Comparison of ENCODE assay signal across 26 cellular contexts in the genomic region with DNA sequence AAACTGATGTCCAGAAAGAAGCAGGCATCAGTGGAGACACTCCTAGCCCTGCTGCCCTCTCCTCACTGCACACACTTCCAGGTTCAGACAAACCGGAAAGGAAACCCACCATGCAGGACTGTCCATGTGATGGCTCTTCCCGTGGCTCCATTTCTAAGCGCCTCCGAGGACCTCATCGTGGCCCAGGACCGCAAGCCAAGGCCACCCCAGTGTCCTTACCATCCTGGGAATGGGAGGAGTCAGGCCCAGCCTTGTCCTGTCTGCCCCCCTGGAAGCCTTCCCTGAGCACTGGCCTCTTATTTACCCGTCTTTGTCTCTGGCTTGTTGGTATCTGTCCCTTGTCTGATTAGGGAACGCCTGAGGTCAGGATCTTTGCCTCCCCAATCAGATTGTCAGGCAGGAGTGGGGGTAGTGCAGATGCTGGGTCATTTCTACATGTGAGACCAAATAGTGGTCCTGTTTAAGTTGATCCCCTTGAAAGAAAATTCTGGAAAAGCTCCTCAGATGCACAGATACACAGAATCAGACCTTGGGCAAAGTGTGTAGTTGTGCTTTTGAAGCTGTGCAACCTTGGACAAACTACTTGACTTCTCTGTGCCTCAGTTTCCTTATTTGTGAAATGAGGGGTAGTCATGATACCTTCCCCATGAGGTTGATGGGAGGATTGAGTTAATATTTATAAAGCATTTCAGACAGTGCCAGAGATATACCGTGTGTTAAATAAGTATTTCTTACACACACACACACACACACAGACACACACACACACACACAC. TPM values are rescaled to one million over a fixed set of nuclear protein-coding genes. Genes with fewer than 3 reads are reported as not detected.
A peak's percentile ranks its signal among the peaks of the same experiment; 100 is the strongest.
DNase-seq lines count a peak whose midpoint lies in the region; FAIRE-seq and TF ChIP-seq lines count a peak whose summit lies in the region.
"Had no signal": no experiment of that assay in that cellular context is flagged by ENCODE, and none has a peak within 500 bp of the region (broad histone marks: within the 10 kb centered on the region; RNA-seq: fewer than 3 reads in every experiment).

No MANE protein-coding gene starts in this region.

- TF ChIP-seq CTCF in Caco-2 (IDR thresholded peaks at IDR 0.05; ENCODE audit: insufficient read depth in 1 of 2, low read depth in 1 of 2, low read length in 1 of 2, severe bottlenecking in 1 of 2, unreplicated experiment in 1 of 2), result no peak
- no peak for TF ChIP-seq CTCF in H1 (IDR thresholded peaks at IDR 0.05; ENCODE audit: control extremely low read depth in 1 of 3, insufficient read depth in 1 of 3, low read depth in 1 of 3, low read length in 3 of 3)
- TF ChIP-seq CTCF in progenitor cell of endocrine pancreas (IDR thresholded peaks at IDR 0.05; ENCODE audit: unreplicated experiment), result no peak
- no peak for TF ChIP-seq CTCF in glutamatergic neuron (IDR thresholded peaks at IDR 0.05; ENCODE audit: partially characterized antibody, unreplicated experiment)

- H2AK5ac ChIP-seq in H1 (ENCODE audit: low read depth, low read length), result no peak overlapping the region

- no peak overlapping the region for H4K5ac ChIP-seq in H1 (ENCODE audit: insufficient read length, low read depth, low read length)

- H4K91ac ChIP-seq in H1 (replicated peaks; ENCODE audit: insufficient read length, low read length), result no peak overlapping the region

- H2BK12ac ChIP-seq in H1 (ENCODE audit: low read depth, low read length), result no peak overlapping the region

- H3K36me3 Mint-ChIP-seq in Caco-2 (ENCODE audit: insufficient read depth, unreplicated experiment) (peaks cover 25% of the 10 kb centered on the region), progenitor cell of endocrine pancreas (ENCODE audit: insufficient read depth) (peaks cover 4% of the 10 kb centered on the region), glutamatergic neuron (ENCODE audit: unreplicated experiment) (no peaks in the 10 kb centered on the region)

- H2BK120ac ChIP-seq in H1 (replicated peaks; ENCODE audit: low read depth, low read length), result no peak overlapping the region

- no peaks in the 10 kb centered on the region for H3K27me3 ChIP-seq in Caco-2 (replicated peaks; ENCODE audit: control insufficient read depth, insufficient read depth, low read length)
- H3K27me3 ChIP-seq in H1 (replicated peaks in 1 of 4; ENCODE audit: control insufficient read depth in 3 of 4, extremely low read depth in 1 of 4, insufficient read depth in 3 of 4, low read length in 3 of 4), result peaks cover 1 to 14% (median 8%) of the 10 kb centered on the region in 4 experiments; a peak in 6 of 7 replicates

- H4K8ac ChIP-seq in H1 (ENCODE audit: extremely low read depth, insufficient read depth, low read length), result no peak overlapping the region

- BruUV-seq in Caco-2 (replicated peaks; lab: Mats Ljungman, UMichigan), result TSS peak; percentile 61

- H3K4me3 Mint-ChIP-seq in Caco-2 (ENCODE audit: unreplicated experiment) (peak overlapping the region; percentile 56), progenitor cell of endocrine pancreas (ENCODE audit: low read depth) (no peak overlapping the region), glutamatergic neuron (ENCODE audit: unreplicated experiment) (no peak overlapping the region)

- no peak overlapping the region for H2BK20ac ChIP-seq in H1 (ENCODE audit: low read length)

- peak overlapping the region; percentile 47 for H3K27ac Mint-ChIP-seq in Caco-2 (ENCODE audit: unreplicated experiment)
- H3K27ac Mint-ChIP-seq in progenitor cell of endocrine pancreas, result peak overlapping the region; percentile 86
- H3K27ac Mint-ChIP-seq in glutamatergic neuron (ENCODE audit: unreplicated experiment), result no peak overlapping the region

- H3K18ac ChIP-seq in H1 (ENCODE audit: extremely low read depth, low read length), result no peak overlapping the region

- TF ChIP-seq EP300 in H1 (IDR thresholded peaks at IDR 0.05; ENCODE audit: borderline replicate concordance in 1 of 2, low read depth in 2 of 2, low read length in 2 of 2), result no peak

- H3K14ac ChIP-seq in H1 (ENCODE audit: insufficient read length), result no peak overlapping the region

- no peak overlapping the region for H2AFZ ChIP-seq in H1 (ENCODE audit: low read length)
- H2AFZ ChIP-seq: GM23248, PC-9 had no signal

- H3K27me3 Mint-ChIP-seq in Caco-2 (ENCODE audit: insufficient read depth, unreplicated experiment) (no peaks in the 10 kb centered on the region), progenitor cell of endocrine pancreas (peaks cover 35% of the 10 kb centered on the region), glutamatergic neuron (ENCODE audit: unreplicated experiment) (peaks cover 15% of the 10 kb centered on the region)

- no peaks in the 10 kb centered on the region for H3K79me1 ChIP-seq in H1 (ENCODE audit: low read depth, low read length)

- H3K79me2 ChIP-seq in H1 (ENCODE audit: control insufficient read depth in 1 of 2, insufficient read depth in 2 of 2, low read length in 2 of 2), result no peaks in the 10 kb centered on the region

- no peaks in the 10 kb centered on the region for H3K9me3 ChIP-seq in Caco-2
- H3K9me3 ChIP-seq in H1 (ENCODE audit: insufficient read depth in 2 of 2, low read depth in 1 of 2, low read length in 1 of 2), result no peaks in the 10 kb centered on the region
- H3K9me3 ChIP-seq: HAP-1 had no signal

- no peak overlapping the region for H3K27ac ChIP-seq in H1 (ENCODE audit: low read depth, low read length)
- H3K27ac ChIP-seq: 22Rv1, GM23248, PC-9 had no signal

- DNase-seq in activated effector memory CD4-positive, alpha-beta T cell treated with anti-CD3 and anti-CD28 coated beads, Interleukin-2, amount 50 U/mL, for 16 hours, result peak; percentile 33
- no peak for DNase-seq in activated effector memory CD4-positive, alpha-beta T cell treated with Interleukin-2 at 50 U/mL for 16 hours
- DNase-seq in Caco-2, result no peak
- no peak for DNase-seq in H1 (ENCODE audit: low read depth in 1 of 2, low spot score in 2 of 2)
- no peak for DNase-seq in progenitor cell of endocrine pancreas (ENCODE audit: low spot score, unreplicated experiment)
- no peak for DNase-seq in activated CD4-positive, alpha-beta T cell treated with anti-CD3 and anti-CD28 coated beads for 1 hour
- no peak for DNase-seq in glutamatergic neuron
- no peak for DNase-seq in activated CD4-positive, CD25-positive, alpha-beta regulatory T cell (lab: John Stamatoyannopoulos, UW)
- DNase-seq: ACHN, GM23248, KG1, MM.1S, NCI-H1048, NCI-H1417, NCI-H1694, NCI-H2081, NCI-H2227 treated with DMSO at 0.1 percent for 48 hours, NCI-H526 treated with DMSO at 0.1 percent for 48 hours, PC-9, RPMI8226, SHP77 treated with DMSO at 0.1 percent for 48 hours had no signal

- H3K23me2 ChIP-seq in H1 (ENCODE audit: low read depth, low read length), result peaks cover 8% of the 10 kb centered on the region; the same call in 1 of the 2 replicates

- H3K23ac ChIP-seq in H1 (ENCODE audit: insufficient read length), result no peak overlapping the region

- peaks cover 4 to 10% of the 10 kb centered on the region in 2 experiments for H4K20me1 ChIP-seq in H1 (replicated peaks in 1 of 2; ENCODE audit: control insufficient read depth in 1 of 2, insufficient read depth in 2 of 2, low read length in 2 of 2)

- H3K4ac ChIP-seq in H1 (replicated peaks; ENCODE audit: insufficient read length, low read depth, low read length), result no peak overlapping the region

- no peaks in the 10 kb centered on the region for H3K9me3 Mint-ChIP-seq in Caco-2 (ENCODE audit: unreplicated experiment)
- H3K9me3 Mint-ChIP-seq in progenitor cell of endocrine pancreas (ENCODE audit: low read depth), result no peaks in the 10 kb centered on the region
- H3K9me3 Mint-ChIP-seq in glutamatergic neuron (ENCODE audit: unreplicated experiment), result no peaks in the 10 kb centered on the region

- no peak for TF ChIP-seq RAD21 in H1 (IDR thresholded peaks at IDR 0.05 in 1 of 2, conservative IDR thresholded peaks at IDR 0.05 in 1 of 2; ENCODE audit: low read depth in 2 of 2, low read length in 2 of 2)

- intact Hi-C loops in Caco-2 (cut with micrococcal nuclease; ENCODE audit: unreplicated experiment), result no loop called here

- no peak for TF ChIP-seq POLR2A in H1 (IDR thresholded peaks at IDR 0.05; ENCODE audit: control extremely low read depth in 1 of 2, low read depth in 2 of 2, low read length in 2 of 2)

- H2BK15ac ChIP-seq in H1 (ENCODE audit: low read length), result no peak overlapping the region

- no peak overlapping the region for H3K4me2 ChIP-seq in H1 (ENCODE audit: insufficient read depth in 1 of 2, low read depth in 2 of 2, low read length in 2 of 2)
- H3K4me2 ChIP-seq: PC-9 had no signal

- H3K4me1 ChIP-seq in Caco-2 (peaks cover 27% of the 10 kb centered on the region), H1 (replicated peaks in 1 of 4; ENCODE audit: control insufficient read depth in 3 of 4, insufficient read depth in 4 of 4, low read length in 3 of 4) (peaks cover 3 to 12% (median 3%) of the 10 kb centered on the region in 4 experiments; a peak in 6 of 7 replicates)

- CTCF ChIA-PET in Caco-2 (lab: Charles Lee), result interaction anchor here (0.9 to 1.5 kb wide), 10 partner anchors 11 to 351 kb away, joined by 3 to 9 read pairs (median 4); partner anchors contain the start of genes FAM117A and SLC35B1
- CTCF ChIA-PET in H1 (lab: Charles Lee; ENCODE audit: partially characterized antibody), result interaction anchor here (0.6 to 26.5 kb wide), 5 partner anchors 10 to 479 kb away, joined by 3 to 547 read pairs (median 5); partner anchors contain the start of gene DLX3

- H3K56ac ChIP-seq in H1 (replicated peaks; ENCODE audit: insufficient read length, low read depth, low read length), result no peak overlapping the region

- POLR2A ChIA-PET in Caco-2 (lab: Charles Lee) (interaction anchor here (0.7 to 1.4 kb wide), 4 partner anchors 10 to 1020 kb away, joined by 3 to 8 read pairs (median 4); partner anchors contain the start of genes FAM117A and KAT7), H1 (lab: Charles Lee; ENCODE audit: partially characterized antibody) (interaction anchor here (0.7 to 1.7 kb wide), 5 partner anchors 14 to 138 kb away, joined by 3 to 5 read pairs (median 4); no protein-coding TSS in a partner anchor)

- H3K4me3 ChIP-seq in Caco-2 (ENCODE audit: low read depth, low read length) (no peak overlapping the region), H1 (ENCODE audit: extremely low read depth in 1 of 4, insufficient read depth in 2 of 4, low read depth in 3 of 4, low read length in 4 of 4) (no peak overlapping the region)
- H3K4me3 ChIP-seq: GM23248, HAP-1, PC-9 had no signal

- peak overlapping the region in 1 of 4 experiments; percentile 14; a peak in 1 of 7 replicates for H3K9ac ChIP-seq in H1 (replicated peaks in 1 of 4; ENCODE audit: extremely low read depth in 1 of 4, low read depth in 3 of 4, low read length in 3 of 4)
- H3K9ac ChIP-seq: GM23248 had no signal

- 92% methylated on average over 9 of the region's 9 CpGs; no CpG with 5 or more reads in 1 of the 2 experiments for WGBS in H1 (ENCODE audit: extremely low coverage in 1 of 2, insufficient coverage in 1 of 2, insufficient read length in 1 of 2, insufficient replicate concordance in 2 of 2, low coverage in 1 of 2, low lambda C conversion rate in 2 of 2, missing lambda C conversion rate in 1 of 2), 2 experiments

- H2BK5ac ChIP-seq in H1 (ENCODE audit: low read depth, low read length), result no peak overlapping the region

- no peaks in the 10 kb centered on the region for H3K36me3 ChIP-seq in Caco-2 (ENCODE audit: control insufficient read depth, insufficient read depth, low read length)
- H3K36me3 ChIP-seq in H1 (ENCODE audit: control insufficient read depth in 2 of 4, insufficient read depth in 4 of 4, low read length in 3 of 4), result no peaks in the 10 kb centered on the region; a peak in 1 of 8 replicates
- H3K36me3 ChIP-seq: HAP-1 had no signal

- FAIRE-seq in H1 (lab: Jason Lieb, UNC), result no peak
- FAIRE-seq: GM18507 had no signal

- H3K4me1 Mint-ChIP-seq in Caco-2 (ENCODE audit: low read depth, unreplicated experiment), result peaks cover 22% of the 10 kb centered on the region
- H3K4me1 Mint-ChIP-seq in progenitor cell of endocrine pancreas (ENCODE audit: low read depth), result peaks cover 4% of the 10 kb centered on the region
- peaks cover 11% of the 10 kb centered on the region for H3K4me1 Mint-ChIP-seq in glutamatergic neuron (ENCODE audit: low read depth, unreplicated experiment)

RNA-seq across cellular contexts. Expression of gene TAC4, which starts 0.7 kb away (rescaled TPM):
- total RNA-seq in Caco-2 (2022) (10.8 and 17.1 TPM in 2 replicates), progenitor cell of endocrine pancreas (not detected in 2 replicates), glutamatergic neuron (ENCODE audit: unreplicated experiment) (not detected)
- total RNA-seq in H1 (2021; fragmentation: NEBNext Ultra II Directional; extraction: Animal tissue kit (Norgen Biotek cat#: 25700)), result not detected in 2 replicates
- polyA plus RNA-seq in H1 (2011; rRNA removed), result 0.15 and 0.22 TPM in 2 replicates
- 0.31 TPM for polyA plus RNA-seq in H1 (2011; cell fraction: cytosol; rRNA removed)
- polyA plus RNA-seq in H1 (2011; cell fraction: nucleus; rRNA removed), result 0.54 TPM
- 0.52 to 0.61 TPM in 2 of 4 replicates, not detected in the others for polyA plus RNA-seq in H1 (2012, experiment 1 of 2)
- not detected for polyA plus RNA-seq in H1 (2012, experiment 2 of 2)
- not detected for polyA plus RNA-seq in H1 (2013, experiment 1 of 2)
- polyA plus RNA-seq in H1 (2013, experiment 2 of 2), result not detected
- polyA minus RNA-seq in H1 (2011; rRNA and poly(A)+ RNA removed), result not detected in 2 replicates
- polyA minus RNA-seq in H1 (2011; cell fraction: cytosol; rRNA and poly(A)+ RNA removed), result not detected
- not detected for polyA minus RNA-seq in H1 (2011; cell fraction: nucleus; rRNA and poly(A)+ RNA removed)
- total RNA-seq: GM23248, NCI-H460, PC-9 had no signal
- polyA plus RNA-seq: BJ, GM23248 had no signal

RNA-seq across cellular contexts. Expression of gene KAT7, which starts 58.6 kb away (rescaled TPM):
- total RNA-seq in Caco-2 (2022) (131 and 137 TPM in 2 replicates), progenitor cell of endocrine pancreas (67.9 and 72.0 TPM in 2 replicates), glutamatergic neuron (ENCODE audit: unreplicated experiment) (65.7 TPM)
- total RNA-seq in H1 (2021; fragmentation: NEBNext Ultra II Directional; extraction: Animal tissue kit (Norgen Biotek cat#: 25700)), result 138 and 139 TPM in 2 replicates
- polyA plus RNA-seq in H1 (2011; rRNA removed), result 56.2 and 90.9 TPM in 2 replicates
- polyA plus RNA-seq in H1 (2011; cell fraction: cytosol; rRNA removed), result 70.9 TPM
- polyA plus RNA-seq in H1 (2011; cell fraction: nucleus; rRNA removed), result 44.8 TPM
- 68.5 to 97.8 TPM (median 78.6 TPM) in 4 replicates for polyA plus RNA-seq in H1 (2012, experiment 1 of 2)
- polyA plus RNA-seq in H1 (2012, experiment 2 of 2), result 57.4 TPM
- 104 TPM for polyA plus RNA-seq in H1 (2013, experiment 1 of 2)
- polyA plus RNA-seq in H1 (2013, experiment 2 of 2), result 104 TPM
- 172 and 217 TPM in 2 replicates for polyA minus RNA-seq in H1 (2011; rRNA and poly(A)+ RNA removed)
- polyA minus RNA-seq in H1 (2011; cell fraction: cytosol; rRNA and poly(A)+ RNA removed), result 115 TPM
- 104 TPM for polyA minus RNA-seq in H1 (2011; cell fraction: nucleus; rRNA and poly(A)+ RNA removed)

Comparison
In these comparisons a context has a peak if more than half of its experiments do, and no peak if none do; other contexts are left out.
1. RNA of gene TAC4, which starts 0.7 kb away (total RNA-seq): 10.8 to 17.1 TPM in Caco-2; not detected in H1, not detected in progenitor cell of endocrine pancreas and not detected in glutamatergic neuron (single experiment); every median in the first group is over 10 times any median in the second.